Comparison of ENCODE assay signal across 32 cellular contexts in genomic region chr4:6420972-6421371, GRCh38. TPM values are rescaled to one million over a fixed set of nuclear protein-coding genes. Genes with fewer than 3 reads are reported as not detected.
"Had no signal": no experiment of that assay in that cellular context is flagged by ENCODE, and none has a peak within 500 bp of the region (broad histone marks: within the 10 kb centered on the region; RNA-seq: fewer than 3 reads in every experiment).

No MANE protein-coding gene starts in this region.

- H3K9me3 Mint-ChIP-seq: activated B cell treated with CpG ODN at 0.5 μM for 24 hours; activated CD8-positive, alpha-beta T cell treated with anti-CD3 and anti-CD28 coated beads for 36 hours; activated T-cell treated with anti-CD3 and anti-CD28 coated beads, Interleukin-2, amount 50 U/mL, for 4 hours; activated T-helper 17 cell treated with anti-CD3 and anti-CD28 coated beads, Interleukin-2, amount 50 U/mL, for 72 hours; central memory CD8-positive, alpha-beta T cell; mesothelial cell of epicardium; stimulated activated effector memory CD8-positive, alpha-beta T cell treated with anti-CD3 and anti-CD28 coated beads, Interleukin-12 subunit alpha, Interleukin-12 subunit beta, amount 100 ng/mL, for 72 hours; stimulated activated naive CD8-positive, alpha-beta T cell treated with anti-CD3 and anti-CD28 coated beads, Interleukin-15, Interleukin-2, amounts not matched to agents 100 ng/mL and 50 ng/mL, for 24 hours; type B pancreatic cell had no signal

- H3K36me3 ChIP-seq: breast epithelium, sigmoid colon, vagina had no signal

- H3K27ac ChIP-seq: breast epithelium, epithelial cell of prostate, esophagus squamous epithelium, parathyroid adenoma, psoas muscle, sigmoid colon, vagina had no signal

- H3K9me3 ChIP-seq: breast epithelium, esophagus squamous epithelium, psoas muscle, sigmoid colon, vagina had no signal

- DNase-seq: activated B cell treated with CpG ODN at 0.5 μM for 24 hours; activated CD4-positive, alpha-beta T cell treated with anti-CD3 and anti-CD28 coated beads, Interleukin-2, amount 50 U/mL, for 1 hour; activated CD8-positive, alpha-beta T cell treated with anti-CD3 and anti-CD28 coated beads for 36 hours; activated gamma-delta T cell treated with Interleukin-2 at 50 U/mL for 16 hours; activated naive CD4-positive, alpha-beta T cell treated with anti-CD3 and anti-CD28 coated beads, Interleukin-2, amount 50 U/mL, for 16 hours; activated T-cell treated with anti-CD3 and anti-CD28 coated beads, Interleukin-2, amount 50 U/mL, for 4 hours; dermis blood vessel endothelial cell; effector CD4-positive, alpha-beta T cell; esophagus squamous epithelium; foreskin melanocyte; glutamatergic neuron; islet precursor cell; left cardiac atrium; left ventricle myocardium superior; mammary epithelial cell; naive thymus-derived CD4-positive, alpha-beta T cell; occipital lobe; psoas muscle; sigmoid colon; small intestine; stimulated activated CD4-positive, alpha-beta T cell treated with anti-CD3 and anti-CD28 coated beads, Interleukin-4, amount 100 ng/mL, for 24 hours; T-helper 2 cell had no signal

- H3K4me3 ChIP-seq: breast epithelium, esophagus squamous epithelium, psoas muscle, sigmoid colon, vagina had no signal

- H3K36me3 Mint-ChIP-seq: mesothelial cell of epicardium; naive thymus-derived CD4-positive, alpha-beta T cell; stimulated activated effector memory CD8-positive, alpha-beta T cell treated with anti-CD3 and anti-CD28 coated beads, Interleukin-12 subunit alpha, Interleukin-12 subunit beta, amount 100 ng/mL, for 72 hours; type B pancreatic cell had no signal

- H2AFZ ChIP-seq: parathyroid adenoma had no signal

- H3K79me2 ChIP-seq: parathyroid adenoma had no signal

- H3K4me1 Mint-ChIP-seq: activated B cell treated with CpG ODN at 0.5 μM for 24 hours; activated T-helper 17 cell treated with anti-CD3 and anti-CD28 coated beads, Interleukin-2, amount 50 U/mL, for 72 hours; naive thymus-derived CD4-positive, alpha-beta T cell had no signal

- H3K4me3 Mint-ChIP-seq: activated B cell treated with CpG ODN at 0.5 μM for 24 hours; activated CD8-positive, alpha-beta T cell treated with anti-CD3 and anti-CD28 coated beads for 36 hours; activated T-cell treated with anti-CD3 and anti-CD28 coated beads, Interleukin-2, amount 50 U/mL, for 4 hours; activated T-helper 17 cell treated with anti-CD3 and anti-CD28 coated beads, Interleukin-2, amount 50 U/mL, for 72 hours; central memory CD8-positive, alpha-beta T cell; mesothelial cell of epicardium; naive thymus-derived CD4-positive, alpha-beta T cell; stimulated activated effector memory CD8-positive, alpha-beta T cell treated with anti-CD3 and anti-CD28 coated beads, Interleukin-12 subunit alpha, Interleukin-12 subunit beta, amount 100 ng/mL, for 72 hours; stimulated activated naive CD8-positive, alpha-beta T cell treated with anti-CD3 and anti-CD28 coated beads, Interleukin-15, Interleukin-2, amounts not matched to agents 100 ng/mL and 50 ng/mL, for 24 hours; type B pancreatic cell had no signal

- H3K27me3 ChIP-seq: vagina had no signal

- H3K4me1 ChIP-seq: breast epithelium, parathyroid adenoma, psoas muscle had no signal

- ATAC-seq: activated CD8-positive, alpha-beta T cell treated with anti-CD3 and anti-CD28 coated beads for 36 hours; activated T-cell treated with anti-CD3 and anti-CD28 coated beads, Interleukin-2, amount 50 U/mL, for 4 hours; activated T-helper 17 cell treated with anti-CD3 and anti-CD28 coated beads, Interleukin-2, amount 50 U/mL, for 72 hours; left cardiac atrium; left ventricle myocardium superior; naive thymus-derived CD4-positive, alpha-beta T cell; psoas muscle; stimulated activated effector memory CD8-positive, alpha-beta T cell treated with anti-CD3 and anti-CD28 coated beads, Interleukin-12 subunit alpha, Interleukin-12 subunit beta, amount 100 ng/mL, for 72 hours had no signal

- H3K9ac ChIP-seq: parathyroid adenoma had no signal

- H3K27ac Mint-ChIP-seq: activated B cell treated with CpG ODN at 0.5 μM for 24 hours; activated CD8-positive, alpha-beta T cell treated with anti-CD3 and anti-CD28 coated beads for 36 hours; activated T-helper 17 cell treated with anti-CD3 and anti-CD28 coated beads, Interleukin-2, amount 50 U/mL, for 72 hours; mesothelial cell of epicardium; naive thymus-derived CD4-positive, alpha-beta T cell; stimulated activated effector memory CD8-positive, alpha-beta T cell treated with anti-CD3 and anti-CD28 coated beads, Interleukin-12 subunit alpha, Interleukin-12 subunit beta, amount 100 ng/mL, for 72 hours; stimulated activated naive CD8-positive, alpha-beta T cell treated with anti-CD3 and anti-CD28 coated beads, Interleukin-15, Interleukin-2, amounts not matched to agents 100 ng/mL and 50 ng/mL, for 24 hours; type B pancreatic cell had no signal

RNA-seq across cellular contexts. Expression of gene PPP2R2C, which starts 51.4 kb away (rescaled TPM):
- total RNA-seq: activated B cell treated with CpG ODN at 0.5 μM for 24 hours; activated CD8-positive, alpha-beta T cell treated with anti-CD3 and anti-CD28 coated beads for 36 hours; activated T-cell treated with anti-CD3 and anti-CD28 coated beads, Interleukin-2, amount 50 U/mL, for 4 hours; activated T-helper 17 cell treated with anti-CD3 and anti-CD28 coated beads, Interleukin-2, amount 50 U/mL, for 72 hours; naive thymus-derived CD4-positive, alpha-beta T cell had no signal
- polyA plus RNA-seq: naive thymus-derived CD4-positive, alpha-beta T cell had no signal
